Comparison of ENCODE assay signal across 7 cellular contexts in the genomic region with DNA sequence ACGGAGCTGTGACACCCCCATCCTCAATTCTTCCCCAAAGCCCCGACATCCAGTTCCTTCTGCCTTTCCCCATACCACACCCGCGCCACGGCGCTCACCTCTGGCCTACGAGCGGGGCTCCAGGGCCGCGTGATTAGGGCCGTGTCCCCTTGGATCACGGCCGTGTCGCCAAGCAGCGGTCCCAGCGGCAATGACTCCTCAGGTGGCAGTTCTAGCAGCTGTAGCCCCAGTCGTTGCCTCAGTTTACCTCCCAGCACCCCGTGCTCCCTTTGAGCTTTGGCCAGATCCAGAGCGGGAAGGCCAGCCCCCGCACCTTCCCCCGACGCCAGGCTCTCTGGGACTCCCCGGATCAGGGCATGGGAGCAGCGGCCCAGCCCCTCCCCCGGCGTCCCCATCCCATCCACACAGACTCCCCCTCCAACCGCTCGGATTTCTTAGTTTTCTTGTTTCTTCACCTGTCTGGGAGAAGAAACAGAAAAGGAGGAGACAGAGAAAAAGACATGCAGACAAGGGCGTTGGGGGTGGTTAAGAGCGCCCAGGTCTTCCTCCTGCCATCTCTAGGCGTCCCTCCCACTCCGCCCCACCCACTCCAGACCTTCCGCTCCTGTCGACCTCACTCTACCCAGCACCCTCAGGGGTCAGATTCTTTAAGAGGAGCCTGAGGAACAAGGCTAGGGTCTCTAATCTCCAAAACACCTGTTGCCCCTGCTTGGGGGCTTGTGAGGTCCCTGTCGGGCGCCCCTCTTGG. TPM values are rescaled to one million over a fixed set of nuclear protein-coding genes. Genes with fewer than 3 reads are reported as not detected.
A peak's percentile ranks its signal among the peaks of the same experiment; 100 is the strongest.
DNase-seq lines count a peak whose midpoint lies in the region; ATAC-seq and TF ChIP-seq lines count a peak whose summit lies in the region.

A gene with protein sequence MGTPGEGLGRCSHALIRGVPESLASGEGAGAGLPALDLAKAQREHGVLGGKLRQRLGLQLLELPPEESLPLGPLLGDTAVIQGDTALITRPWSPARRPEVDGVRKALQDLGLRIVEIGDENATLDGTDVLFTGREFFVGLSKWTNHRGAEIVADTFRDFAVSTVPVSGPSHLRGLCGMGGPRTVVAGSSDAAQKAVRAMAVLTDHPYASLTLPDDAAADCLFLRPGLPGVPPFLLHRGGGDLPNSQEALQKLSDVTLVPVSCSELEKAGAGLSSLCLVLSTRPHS (minus strand): TSS at position 533 of the 748 bp plus-strand sequence. CDS start 138 bp downstream, at position 395.

- H3K4me3 Mint-ChIP-seq in activated B cell treated with CpG ODN at 0.5 μM for 24 hours, result peak within 1 kb of the TSS; percentile 97

- H3K9me3 Mint-ChIP-seq in activated B cell treated with CpG ODN at 0.5 μM for 24 hours, result no peaks in the 10 kb centered on the region

- peak within 1 kb of the TSS; percentile 91 for H3K4me3 ChIP-seq in cardiac muscle cell

- peak within 1 kb of the TSS; percentile 95 for H3K27ac Mint-ChIP-seq in activated B cell treated with CpG ODN at 0.5 μM for 24 hours

- peaks cover 69% of the 10 kb centered on the region for H3K4me1 Mint-ChIP-seq in activated B cell treated with CpG ODN at 0.5 μM for 24 hours

- peaks cover 63% of the 10 kb centered on the region for H3K36me3 Mint-ChIP-seq in activated B cell treated with CpG ODN at 0.5 μM for 24 hours (ENCODE audit: low read depth)

- peaks cover 33% of the 10 kb centered on the region for H3K36me3 ChIP-seq in cardiac muscle cell

- no peaks in the 10 kb centered on the region for H3K27me3 ChIP-seq in cardiac muscle cell

- ATAC-seq in HG02759 (IDR thresholded peaks at IDR 0.05; ENCODE audit: unreplicated experiment), result peak; percentile 12
- peak; percentile 13 for ATAC-seq in activated B cell treated with CpG ODN at 0.5 μM for 24 hours (ENCODE audit: low read depth)
- no peak for ATAC-seq in HG03565 (IDR thresholded peaks at IDR 0.05; ENCODE audit: unreplicated experiment)

- TF ChIP-seq CTCF in activated B cell treated with CpG ODN at 0.5 μM for 24 hours (IDR thresholded peaks at IDR 0.05), result no peak
- TF ChIP-seq CTCF in cardiac muscle cell (IDR thresholded peaks at IDR 0.05; ENCODE audit: low read depth, low read length), result peak; percentile 59

- DNase-seq in activated B cell treated with CpG ODN at 0.5 μM for 24 hours (no peak), cardiac muscle cell (ENCODE audit: low read depth in 1 of 2, low spot score in 1 of 2) (no peak), pulmonary artery endothelial cell (ENCODE audit: low read depth, low spot score) (no peak), HuH-7 (ENCODE audit: low spot score) (no peak)
- no peak for DNase-seq in NK-92 treated with Interleukin-12 subunit alpha and Interleukin-12 subunit beta, amount 100 ng/mL, for 24 hours (lab: John Stamatoyannopoulos, UW)

- H3K9me3 ChIP-seq in cardiac muscle cell (ENCODE audit: low read depth), result no peaks in the 10 kb centered on the region

- CTCF ChIA-PET in activated B cell treated with CpG ODN at 0.5 μM for 24 hours (lab: Charles Lee), result interaction anchor here (0.6 to 5.9 kb wide), 19 partner anchors 9 to 533 kb away, joined by 3 to 49 read pairs (median 4); a partner anchor contains a TSS

- H3K27me3 Mint-ChIP-seq in activated B cell treated with CpG ODN at 0.5 μM for 24 hours, result no peaks in the 10 kb centered on the region

- intact Hi-C loops in activated B cell treated with CpG ODN at 0.5 μM for 24 hours (cut with micrococcal nuclease), result loop anchor here (1.0 to 2.0 kb wide), 7 partner anchors 40 to 194 kb away; a partner anchor contains a TSS

- peak within 1 kb of the TSS; percentile 76 for H3K27ac ChIP-seq in cardiac muscle cell

- H3K4me1 ChIP-seq in cardiac muscle cell (ENCODE audit: low read depth), result no peaks in the 10 kb centered on the region

- POLR2A ChIA-PET in activated B cell treated with CpG ODN at 0.5 μM for 24 hours (lab: Charles Lee), result interaction anchor here (0.8 to 7.7 kb wide), 19 partner anchors 9 to 134 kb away, joined by 3 to 131 read pairs (median 11); a partner anchor contains a TSS

RNA-seq across cellular contexts. Expression of the gene that starts here (rescaled TPM):
- total RNA-seq in activated B cell treated with CpG ODN at 0.5 μM for 24 hours, result 30.7 and 32.5 TPM in 2 replicates
- total RNA-seq in cardiac muscle cell, result 134 and 138 TPM in 2 replicates
- 154 and 170 TPM in 2 replicates for polyA plus RNA-seq in cardiac muscle cell
- total RNA-seq in pulmonary artery endothelial cell, result 84.0 and 89.4 TPM in 2 replicates
